Comparison of ENCODE assay signal across 9 cellular contexts in genomic region chrX:7941390-7942042, GRCh38. TPM values are rescaled to one million over a fixed set of nuclear protein-coding genes. Genes with fewer than 3 reads are reported as not detected.
A peak's percentile ranks its signal among the peaks of the same experiment; 100 is the strongest.
DNase-seq lines count a peak whose midpoint lies in the region; ATAC-seq, FAIRE-seq and TF ChIP-seq lines count a peak whose summit lies in the region.
"Had no signal": no experiment of that assay in that cellular context is flagged by ENCODE, and none has a peak within 500 bp of the region (broad histone marks: within the 10 kb centered on the region; RNA-seq: fewer than 3 reads in every experiment).

No MANE protein-coding gene starts in this region.

- no peaks in the 10 kb centered on the region for H3K27me3 ChIP-seq in MG63

- FAIRE-seq in colon (lab: Jason Lieb, UNC), result peak; percentile 10

- ATAC-seq in HG03520 (IDR thresholded peaks at IDR 0.05; ENCODE audit: unreplicated experiment), result no peak

- H3K36me3 ChIP-seq in MG63, result no peaks in the 10 kb centered on the region

- no peak overlapping the region for H3K4me3 ChIP-seq in MG63
- H3K4me3 ChIP-seq in retinal pigment epithelial cell (ENCODE audit: low read length), result no peak overlapping the region

- TF ChIP-seq CTCF in retinal pigment epithelial cell (conservative IDR thresholded peaks at IDR 0.05; ENCODE audit: low read depth, low read length), result peak; percentile 62

- DNase-seq in NCI-H2196 treated with DMSO at 0.1 percent for 48 hours (lab: John Stamatoyannopoulos, UW; ENCODE audit: unreplicated experiment), result peak; percentile 4
- no peak for DNase-seq in NCI-H2196 (lab: John Stamatoyannopoulos, UW; ENCODE audit: unreplicated experiment)
- DNase-seq in MG63, result peak; percentile 5
- DNase-seq in retinal pigment epithelial cell (ENCODE audit: low read depth), result no peak
- DNase-seq in NCI-H1436 treated with DMSO at 0.1 percent for 48 hours (lab: John Stamatoyannopoulos, UW), result no peak
- DNase-seq in NOMO-1 treated with DMSO at 0.1 percent for 48 hours (lab: John Stamatoyannopoulos, UW; ENCODE audit: unreplicated experiment), result no peak

- no peaks in the 10 kb centered on the region for H3K9me3 ChIP-seq in MG63
- H3K9me3 ChIP-seq: Caco-2 had no signal

RNA-seq across cellular contexts. Expression of gene PNPLA4, which starts 14.3 kb away (rescaled TPM):
- total RNA-seq in MG63 (2014; rRNA removed; shearing (Covaris generic); ENCODE audit: low replicate concordance), result not detected in 2 replicates

Comparison
In these comparisons a context has a peak if more than half of its experiments do, and no peak if none do; other contexts are left out.
1. DNase-seq: peak in NCI-H2196 treated with DMSO at 0.1 percent for 48 hours (single experiment) and MG63 (single experiment); none in NCI-H2196 (single experiment), retinal pigment epithelial cell (single experiment), NCI-H1436 treated with DMSO at 0.1 percent for 48 hours (single experiment) and NOMO-1 treated with DMSO at 0.1 percent for 48 hours (single experiment).